ENCODE assay signal across 16 cellular contexts in the genomic region with DNA sequence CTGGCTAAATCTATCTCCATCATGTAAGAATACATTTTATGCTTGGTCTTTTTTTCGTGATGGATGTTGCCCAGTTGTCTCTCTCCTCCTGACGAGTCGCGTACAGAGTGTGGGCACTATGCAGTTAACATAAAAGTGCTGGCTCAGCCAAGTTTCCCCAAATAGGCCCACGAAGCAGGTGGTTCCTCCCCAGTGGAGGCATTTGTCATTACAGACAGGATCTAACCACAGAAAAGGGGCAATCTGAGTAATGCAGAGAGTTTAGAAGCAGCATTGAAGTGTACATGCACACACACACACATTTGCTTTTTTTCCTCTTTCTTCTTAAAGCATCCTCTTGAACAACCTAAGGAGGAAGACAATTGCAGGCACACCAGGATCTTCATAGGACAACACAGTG.
A peak's percentile ranks its signal among the peaks of the same experiment; 100 is the strongest.
DNase-seq lines count a peak whose midpoint lies in the region; ATAC-seq and TF ChIP-seq lines count a peak whose summit lies in the region.
"Had no signal": no experiment of that assay in that cellular context is flagged by ENCODE, and none has a peak within 500 bp of the region (broad histone marks: within the 10 kb centered on the region; RNA-seq: fewer than 3 reads in every experiment).

No MANE protein-coding gene starts in this region.

- no peak for ATAC-seq in GM21447 (IDR thresholded peaks at IDR 0.05; ENCODE audit: unreplicated experiment)
- ATAC-seq: HepG2 had no signal

- H3K4me1 Mint-ChIP-seq in nephron progenitor cell = peaks cover 21% of the 10 kb centered on the region
- H3K4me1 Mint-ChIP-seq: CD4-positive, CD25-positive, alpha-beta regulatory T cell; CD8-positive, alpha-beta memory T cell; IgD-negative memory B cell had no signal

- H3K4me3 ChIP-seq in Karpas-422 (ENCODE audit: low read length) (peak overlapping the region; percentile 9; the same call in 1 of the 2 replicates), SU-DHL-6 (ENCODE audit: insufficient read depth, low read length, poor library complexity, severe bottlenecking) (peak overlapping the region; percentile 18)
- H3K4me3 ChIP-seq: HAP-1 had no signal

- H2AFZ ChIP-seq in Karpas-422 (ENCODE audit: low read length) (peak overlapping the region; percentile 5; the same call in 1 of the 2 replicates), SU-DHL-6 (ENCODE audit: low read depth, low read length, severe bottlenecking) (no peak overlapping the region)

- H3K4me2 ChIP-seq in Karpas-422 (ENCODE audit: low read depth, low read length, poor library complexity, severe bottlenecking) (peak overlapping the region; percentile 36), SU-DHL-6 (ENCODE audit: low read depth, low read length, poor library complexity, severe bottlenecking) (peak overlapping the region; percentile 53)

- H4K20me1 ChIP-seq in Karpas-422 (ENCODE audit: insufficient read depth, low read depth, low read length) = no peaks in the 10 kb centered on the region
- no peaks in the 10 kb centered on the region for H4K20me1 ChIP-seq in SU-DHL-6 (ENCODE audit: low read depth, low read length)

- no peaks in the 10 kb centered on the region for H3F3A ChIP-seq in SU-DHL-6 (ENCODE audit: insufficient read depth)

- H3K9me3 Mint-ChIP-seq in nephron progenitor cell = peaks cover 62% of the 10 kb centered on the region

- H3K36me3 ChIP-seq in Karpas-422 (ENCODE audit: insufficient read depth, low read length) (peaks cover 3% of the 10 kb centered on the region; the same call in 1 of the 2 replicates), SU-DHL-6 (ENCODE audit: low read length) (no peaks in the 10 kb centered on the region)
- H3K36me3 ChIP-seq: BE2C, HAP-1 had no signal

- H3K27me3 ChIP-seq in Karpas-422 (ENCODE audit: low read length) (no peaks in the 10 kb centered on the region), SU-DHL-6 (ENCODE audit: low read length) (no peaks in the 10 kb centered on the region)
- H3K27me3 ChIP-seq: BE2C had no signal

- TF ChIP-seq CTCF in SU-DHL-6 (IDR thresholded peaks at IDR 0.05; ENCODE audit: insufficient read depth, low read length, poor library complexity, severe bottlenecking) = no peak
- no peak for TF ChIP-seq CTCF in nephron progenitor cell (IDR thresholded peaks at IDR 0.05)

- H3K27me3 Mint-ChIP-seq in nephron progenitor cell (ENCODE audit: low read depth, poor library complexity) = peaks cover 6% of the 10 kb centered on the region
- H3K27me3 Mint-ChIP-seq: CD4-positive, CD25-positive, alpha-beta regulatory T cell; CD8-positive, alpha-beta memory T cell had no signal

- no peak overlapping the region for H3K27ac Mint-ChIP-seq in nephron progenitor cell
- H3K27ac Mint-ChIP-seq: CD4-positive, CD25-positive, alpha-beta regulatory T cell; CD8-positive, alpha-beta memory T cell; IgD-negative memory B cell had no signal

- H3K36me3 Mint-ChIP-seq in nephron progenitor cell (ENCODE audit: low read depth) = peaks cover 45% of the 10 kb centered on the region
- H3K36me3 Mint-ChIP-seq: CD4-positive, CD25-positive, alpha-beta regulatory T cell; CD8-positive, alpha-beta memory T cell; IgD-negative memory B cell had no signal

- H3K9me2 ChIP-seq in Karpas-422 (replicated peaks; ENCODE audit: insufficient read depth, low read length) (no peaks in the 10 kb centered on the region), SU-DHL-6 (replicated peaks; ENCODE audit: insufficient read depth, low read length) (no peaks in the 10 kb centered on the region)

- H3K4me1 ChIP-seq in Karpas-422 (ENCODE audit: low read length) = peaks cover 20% of the 10 kb centered on the region
- H3K4me1 ChIP-seq: BE2C, HAP-1 had no signal

- H3K79me2 ChIP-seq in Karpas-422 (ENCODE audit: low read length) = no peaks in the 10 kb centered on the region
- H3K79me2 ChIP-seq in SU-DHL-6 (ENCODE audit: insufficient read depth, low read length) = no peaks in the 10 kb centered on the region

- peak overlapping the region; percentile 64 for H3K27ac ChIP-seq in Karpas-422 (ENCODE audit: low read length)
- H3K27ac ChIP-seq in SU-DHL-6 (ENCODE audit: low read depth, low read length) = peak overlapping the region; percentile 91

- no peak overlapping the region for H3K4me3 Mint-ChIP-seq in nephron progenitor cell
- H3K4me3 Mint-ChIP-seq: CD4-positive, CD25-positive, alpha-beta regulatory T cell; CD8-positive, alpha-beta memory T cell; IgD-negative memory B cell had no signal

- DNase-seq in Karpas-422 (peak; percentile 66), myocyte (ENCODE audit: low read depth) (peak; percentile 0), nephron progenitor cell (no peak), LoVo (ENCODE audit: low spot score) (no peak)
- DNase-seq: ACHN; BE2C; C1 segment of cervical spinal cord; CD4-positive, CD25-positive, alpha-beta regulatory T cell; CD8-positive, alpha-beta memory T cell; COR-L47; GF-D8 had no signal

- 0 out of 2 replicates have a peak overlapping the region, but pooled peaks have one; percentile 8 for H3K9ac ChIP-seq in Karpas-422 (ENCODE audit: low read length)
- 0 out of 2 replicates have a peak overlapping the region, but pooled peaks have one; percentile 16 for H3K9ac ChIP-seq in SU-DHL-6 (ENCODE audit: low read length)

- H3K9me3 ChIP-seq in Karpas-422 (ENCODE audit: low read length) (peaks cover 8% of the 10 kb centered on the region; the same call in 1 of the 2 replicates), SU-DHL-6 (ENCODE audit: insufficient read depth, low read length) (peaks cover 13% of the 10 kb centered on the region; the same call in 1 of the 2 replicates)
- H3K9me3 ChIP-seq: BE2C had no signal

Comparison
In these comparisons a context has a peak if more than half of its experiments do, and no peak if none do; other contexts are left out.
1. DNase-seq: peak in Karpas-422 (single experiment) and myocyte (single experiment); none in nephron progenitor cell (single experiment) and LoVo (single experiment).